In genomic region chr10:11017575-11018425, GRCh38 we compare ENCODE assay signal across 7 cellular contexts. TPM values are rescaled to one million over a fixed set of nuclear protein-coding genes. Genes with fewer than 3 reads are reported as not detected.
DNase-seq lines count a peak whose midpoint lies in the region; ATAC-seq and TF ChIP-seq lines count a peak whose summit lies in the region.

CELF2 (plus strand) TSS chr10:11017872; CDS start chr10:11018090, 218 bp downstream.

- H3K36me3 ChIP-seq in heart right ventricle, result no peaks in the 10 kb centered on the region

- H3K4me3 ChIP-seq in heart right ventricle, result peak within 1 kb of the TSS; percentile 53 to 98 (median 72)

- peak within 1 kb of the TSS; percentile 83 for H3K4me3 Mint-ChIP-seq in activated naive CD8-positive, alpha-beta T cell

- H3K27me3 ChIP-seq in heart right ventricle, result peaks cover 0 to 72% (median 0%) of the 10 kb centered on the region in 7 donors

- TF ChIP-seq CTCF in RWPE1 (conservative IDR thresholded peaks at IDR 0.05; ENCODE audit: low read depth) (no peak), heart right ventricle (IDR thresholded peaks at IDR 0.05) (no peak)

- H3K36me3 Mint-ChIP-seq in activated naive CD8-positive, alpha-beta T cell, result no peaks in the 10 kb centered on the region

- peaks cover 4 to 85% (median 45%) of the 10 kb centered on the region in 9 donors for H3K4me1 ChIP-seq in heart right ventricle

- peak within 1 kb of the TSS; percentile 51 for H3K27ac Mint-ChIP-seq in activated naive CD8-positive, alpha-beta T cell

- peaks cover 54% of the 10 kb centered on the region for H3K27me3 Mint-ChIP-seq in activated naive CD8-positive, alpha-beta T cell

- DNase-seq in RWPE1 (ENCODE audit: low spot score) (peak; percentile 36), heart right ventricle (peak; percentile 73 to 77), posterior cingulate gyrus (peak in 8 of 10 donors; percentile 40 to 92 (median 66)), AG08395 (ENCODE audit: low spot score) (no peak)

- H3K9me3 Mint-ChIP-seq in activated naive CD8-positive, alpha-beta T cell (ENCODE audit: low read depth), result no peaks in the 10 kb centered on the region

- intact Hi-C loops in heart right ventricle (cut with DNase I) (loop anchor here in 4 of 10 donors (5.0 to 10.0 kb wide), 7 partner anchors 105 to 245 kb away; no protein-coding TSS in a partner anchor), posterior cingulate gyrus (cut with DNase I) (no loop called here)

- no peaks in the 10 kb centered on the region for H3K9me3 ChIP-seq in heart right ventricle

- POLR2A ChIA-PET in RWPE1 (lab: Yijun Ruan, JAX; ENCODE audit: low non-redundant PET), result no interaction called here

- H3K4me1 Mint-ChIP-seq in activated naive CD8-positive, alpha-beta T cell (ENCODE audit: low read depth), result peaks cover 11% of the 10 kb centered on the region

- CTCF ChIA-PET in RWPE1 (lab: Yijun Ruan, JAX), result interaction anchor here (0.6 kb wide), 1 partner anchor 415 kb away, joined by 3 read pairs; no protein-coding TSS in a partner anchor

- WGBS in heart right ventricle, 2 donors, result 0 to 1% methylated on average over 81 to 132 of the region's 132 CpGs

- ATAC-seq in GM18907 (IDR thresholded peaks at IDR 0.05; ENCODE audit: unreplicated experiment) (peak; percentile 81), HG02970 (IDR thresholded peaks at IDR 0.05; ENCODE audit: low FRiP score, unreplicated experiment) (peak; percentile 71), heart right ventricle (peak; percentile 54 to 92 (median 70))

- peak within 1 kb of the TSS; percentile 74 for H3K27ac ChIP-seq in RWPE1
- H3K27ac ChIP-seq in heart right ventricle, result peak within 1 kb of the TSS; percentile 87 to 97 (median 92)

RNA-seq across cellular contexts. Expression of gene CELF2, which starts in this region (rescaled TPM):
- 10 to 100 TPM; 61.9 to 90.9 (median 82.2) TPM for total RNA-seq in heart right ventricle
- polyA plus RNA-seq in heart right ventricle, result 10 to 100 TPM; 13.0 to 18.3 TPM
